Comparison of ENCODE assay signal across 19 cellular contexts in the genomic region with DNA sequence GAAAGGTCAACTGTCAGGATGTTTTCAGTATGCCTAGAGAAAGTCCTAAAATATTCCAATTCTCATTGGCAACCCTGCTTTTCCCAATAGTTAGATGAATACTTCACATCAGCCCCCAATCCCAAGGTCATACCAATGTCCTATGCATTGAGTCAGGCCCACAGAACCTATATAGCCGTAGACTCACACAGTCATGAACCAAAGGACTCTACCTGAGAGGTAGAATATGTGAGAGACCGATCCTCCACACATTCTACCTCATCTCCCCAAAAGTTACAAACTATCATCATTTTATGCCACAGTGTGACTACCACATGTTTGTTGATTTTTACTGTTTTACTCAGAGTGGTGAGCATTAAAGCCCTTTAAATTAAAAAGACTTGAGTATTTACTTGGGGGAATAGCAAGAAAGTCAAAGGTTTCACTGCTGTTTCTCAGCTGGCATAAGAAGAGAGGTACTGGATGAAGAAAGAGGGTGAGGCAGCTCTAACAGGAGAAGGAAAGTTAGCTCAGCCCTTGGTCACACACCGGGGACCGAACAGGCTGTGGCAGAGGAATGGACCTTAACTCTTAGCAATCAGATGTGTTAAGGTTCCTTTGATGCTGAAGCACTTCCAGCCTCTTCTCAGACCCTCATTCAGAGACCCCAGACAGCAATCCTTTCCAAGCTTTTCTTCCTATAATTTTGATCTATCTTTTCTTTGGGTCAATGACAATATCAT. TPM values are rescaled to one million over a fixed set of nuclear protein-coding genes. Genes with fewer than 3 reads are reported as not detected.
DNase-seq lines count a peak whose midpoint lies in the region; ATAC-seq and TF ChIP-seq lines count a peak whose summit lies in the region.
"Had no signal": no experiment of that assay in that cellular context is flagged by ENCODE, and none has a peak within 500 bp of the region (broad histone marks: within the 10 kb centered on the region; RNA-seq: fewer than 3 reads in every experiment).

No MANE protein-coding gene starts in this region.

- DNase-seq in natural killer cell treated with Interleukin-12 subunit alpha and Interleukin-12 subunit beta and Interleukin-15 and Interleukin-18, amount 100 ng/mL, for 72 hours (ENCODE audit: low spot score) = peak; percentile 64
- DNase-seq in natural killer cell = no peak
- no peak for DNase-seq in NB4 (ENCODE audit: low read depth)
- no peak for DNase-seq in ureter (ENCODE audit: low spot score)
- no peak for DNase-seq in NCI-H2107 treated with DMSO at 0.1 percent for 48 hours (lab: John Stamatoyannopoulos, UW; ENCODE audit: unreplicated experiment)
- DNase-seq: foreskin melanocyte; GF-D8; IMR-90; left ventricle myocardium superior; NCI-H1105 treated with DMSO at 0.1 percent for 48 hours; stimulated activated CD4-positive, alpha-beta T cell treated with anti-CD3 and anti-CD28 coated beads, Interleukin-15, amount 100 ng/mL, for 24 hours; stimulated activated naive CD8-positive, alpha-beta T cell treated with anti-CD3 and anti-CD28 coated beads, Interleukin-15, amount 100 ng/mL, for 72 hours had no signal

- no peaks in the 10 kb centered on the region for H3K36me3 ChIP-seq in urinary bladder (ENCODE audit: insufficient read depth)
- H3K36me3 ChIP-seq: ascending aorta had no signal

- TF ChIP-seq CTCF in natural killer cell (IDR thresholded peaks at IDR 0.05) = no peak
- TF ChIP-seq CTCF in NB4 (IDR thresholded peaks at IDR 0.05; ENCODE audit: low read depth, low read length) = no peak

- no peak for TF ChIP-seq POLR2A in NB4 (IDR thresholded peaks at IDR 0.05; ENCODE audit: extremely low read depth, insufficient read length)

- no peak overlapping the region for H3K27ac Mint-ChIP-seq in natural killer cell treated with Interleukin-12 subunit alpha and Interleukin-12 subunit beta and Interleukin-15 and Interleukin-18, amount 100 ng/mL, for 72 hours
- no peak overlapping the region for H3K27ac Mint-ChIP-seq in natural killer cell

- H3K4me3 ChIP-seq in NB4 (ENCODE audit: low read depth, low read length) = peak overlapping the region; percentile 27
- peak overlapping the region; percentile 97 for H3K4me3 ChIP-seq in mononuclear cell (ENCODE audit: low read length)
- H3K4me3 ChIP-seq in urinary bladder (ENCODE audit: low read depth, low read length) = peak overlapping the region; percentile 19

- no peaks in the 10 kb centered on the region for H3K9me3 Mint-ChIP-seq in natural killer cell treated with Interleukin-12 subunit alpha and Interleukin-12 subunit beta and Interleukin-15 and Interleukin-18, amount 100 ng/mL, for 72 hours
- H3K9me3 Mint-ChIP-seq in natural killer cell = no peaks in the 10 kb centered on the region
- H3K9me3 Mint-ChIP-seq: stimulated activated naive CD8-positive, alpha-beta T cell treated with anti-CD3 and anti-CD28 coated beads, Interleukin-15, amount 100 ng/mL, for 72 hours had no signal

- intact Hi-C loops in natural killer cell (cut with micrococcal nuclease) = loop anchor here (1.0 to 5.0 kb wide), 2 partner anchors 29 to 57 kb away; no protein-coding TSS in a partner anchor

- H3K27me3 Mint-ChIP-seq in natural killer cell treated with Interleukin-12 subunit alpha and Interleukin-12 subunit beta and Interleukin-15 and Interleukin-18, amount 100 ng/mL, for 72 hours = no peaks in the 10 kb centered on the region
- H3K27me3 Mint-ChIP-seq in natural killer cell (ENCODE audit: low read depth in 2 of 2) = no peaks in the 10 kb centered on the region
- H3K27me3 Mint-ChIP-seq: stimulated activated naive CD8-positive, alpha-beta T cell treated with anti-CD3 and anti-CD28 coated beads, Interleukin-15, amount 100 ng/mL, for 72 hours had no signal

- 80% methylated on average over 4 of the region's 4 CpGs for WGBS in urinary bladder

- ATAC-seq in natural killer cell treated with Interleukin-12 subunit alpha and Interleukin-12 subunit beta and Interleukin-15 and Interleukin-18, amount 100 ng/mL, for 72 hours = no peak
- ATAC-seq in natural killer cell = no peak
- no peak for ATAC-seq in esophagus mucosa
- ATAC-seq: stimulated activated naive CD8-positive, alpha-beta T cell treated with anti-CD3 and anti-CD28 coated beads, Interleukin-15, amount 100 ng/mL, for 72 hours had no signal

- H3K4me1 Mint-ChIP-seq in natural killer cell treated with Interleukin-12 subunit alpha and Interleukin-12 subunit beta and Interleukin-15 and Interleukin-18, amount 100 ng/mL, for 72 hours (ENCODE audit: low read depth in 2 of 2) = peaks cover 23% of the 10 kb centered on the region in 2 donors
- peaks cover 15 to 30% of the 10 kb centered on the region in 2 donors for H3K4me1 Mint-ChIP-seq in natural killer cell

- no peaks in the 10 kb centered on the region for H3K27me3 ChIP-seq in mononuclear cell (ENCODE audit: insufficient read depth, low read length)
- H3K27me3 ChIP-seq: ascending aorta had no signal

- no peak overlapping the region for H3K27ac ChIP-seq in urinary bladder (ENCODE audit: low read depth)
- H3K27ac ChIP-seq: ascending aorta had no signal

- no peaks in the 10 kb centered on the region for H3K9me3 ChIP-seq in mononuclear cell (ENCODE audit: low read depth, low read length)
- H3K9me3 ChIP-seq: ascending aorta had no signal

- peaks cover 12% of the 10 kb centered on the region for H3K36me3 Mint-ChIP-seq in natural killer cell treated with Interleukin-12 subunit alpha and Interleukin-12 subunit beta and Interleukin-15 and Interleukin-18, amount 100 ng/mL, for 72 hours
- H3K36me3 Mint-ChIP-seq in natural killer cell = no peaks in the 10 kb centered on the region

- H3K4me1 ChIP-seq in mononuclear cell (ENCODE audit: insufficient read depth, low read length) (peaks cover 78% of the 10 kb centered on the region), urinary bladder (ENCODE audit: insufficient read depth) (no peaks in the 10 kb centered on the region)
- H3K4me1 ChIP-seq: ascending aorta had no signal

- H3K4me3 Mint-ChIP-seq in natural killer cell treated with Interleukin-12 subunit alpha and Interleukin-12 subunit beta and Interleukin-15 and Interleukin-18, amount 100 ng/mL, for 72 hours = no peak overlapping the region
- H3K4me3 Mint-ChIP-seq in natural killer cell = no peak overlapping the region
- H3K4me3 Mint-ChIP-seq: stimulated activated naive CD8-positive, alpha-beta T cell treated with anti-CD3 and anti-CD28 coated beads, Interleukin-15, amount 100 ng/mL, for 72 hours had no signal

RNA-seq across cellular contexts. Expression of a gene that starts 0.9 kb away (rescaled TPM):
- total RNA-seq in natural killer cell treated with Interleukin-12 subunit alpha and Interleukin-12 subunit beta and Interleukin-15 and Interleukin-18, amount 100 ng/mL, for 72 hours = 100 to 1,000 TPM; 434 to 816 TPM
- total RNA-seq in natural killer cell (100 to 1,000 TPM; 213 to 249 (median 223) TPM), mononuclear cell (996 TPM), urinary bladder (7.0 TPM), esophagus mucosa (2.0 TPM), ureter (6.0 TPM)
- 7.5 TPM for polyA plus RNA-seq in urinary bladder
- total RNA-seq: ascending aorta, chondrocyte, IMR-90, pulmonary artery endothelial cell had no signal
- polyA plus RNA-seq: AG04450, IMR-90 had no signal

RNA-seq across cellular contexts. Expression of a gene that starts 28.4 kb away (rescaled TPM):
- total RNA-seq in natural killer cell treated with Interleukin-12 subunit alpha and Interleukin-12 subunit beta and Interleukin-15 and Interleukin-18, amount 100 ng/mL, for 72 hours = 1,000 to 10,000 TPM in 1 of 2 donors, 100 to 1,000 TPM in 1; 677 to 1,669 TPM
- 100 to 1,000 TPM; 191 to 301 (median 227) TPM for total RNA-seq in natural killer cell
- total RNA-seq in mononuclear cell = 12.9 TPM
- 1.6 TPM for total RNA-seq in urinary bladder
- 1.5 TPM for polyA plus RNA-seq in urinary bladder
- total RNA-seq in esophagus mucosa = 6.3 TPM
- 24.0 TPM for total RNA-seq in ureter
- total RNA-seq: ascending aorta, chondrocyte, IMR-90, pulmonary artery endothelial cell had no signal
- polyA plus RNA-seq: AG04450, IMR-90 had no signal

Comparison
In these comparisons a context has a peak if more than half of its experiments do, and no peak if none do; other contexts are left out.
1. H3K4me3 ChIP-seq: peak in every context shown above with its lines; median percentile 97 in mononuclear cell; 27 in NB4; 19 in urinary bladder.
2. RNA of a gene that starts 0.9 kb away (total RNA-seq): 996 TPM in mononuclear cell (single experiment), 434 to 816 TPM in natural killer cell treated with Interleukin-12 subunit alpha and Interleukin-12 subunit beta and Interleukin-15 and Interleukin-18, amount 100 ng/mL, for 72 hours and 213 to 249 TPM in natural killer cell; 7.0 TPM in urinary bladder (single experiment), 6.0 TPM in ureter (single experiment) and 2.0 TPM in esophagus mucosa (single experiment); every median in the first group is over 10 times any median in the second.